Comparison of ENCODE assay signal across 1 cellular context in the genomic region with DNA sequence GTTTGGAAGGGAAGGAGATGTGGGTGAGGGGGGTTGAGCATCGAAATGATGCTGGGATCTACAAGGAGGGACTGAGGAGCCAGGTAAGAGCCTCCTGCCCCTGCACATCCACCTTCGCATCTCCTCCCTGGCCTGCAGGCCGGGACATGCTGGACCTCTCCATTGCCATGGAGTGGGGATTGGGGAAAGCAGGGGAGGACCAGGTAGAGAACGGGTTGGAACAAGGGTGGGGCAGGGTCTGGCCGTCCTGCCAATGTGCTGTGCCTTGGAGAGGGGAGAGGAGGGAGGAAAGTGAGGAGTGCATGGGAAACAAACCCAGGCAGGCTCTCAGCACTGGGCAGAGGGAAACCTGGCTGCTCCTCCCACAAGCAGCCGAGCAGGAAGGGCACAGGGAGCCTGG.
A peak's percentile ranks its signal among the peaks of the same experiment; 100 is the strongest.
TF ChIP-seq lines count a peak whose summit lies in the region.

No MANE protein-coding gene starts in this region.

TF ChIP-seq in K562, 482 proteins besides CTCF, POLR2A, EP300 and RAD21:
- TF ChIP-seq, protein P1, sequence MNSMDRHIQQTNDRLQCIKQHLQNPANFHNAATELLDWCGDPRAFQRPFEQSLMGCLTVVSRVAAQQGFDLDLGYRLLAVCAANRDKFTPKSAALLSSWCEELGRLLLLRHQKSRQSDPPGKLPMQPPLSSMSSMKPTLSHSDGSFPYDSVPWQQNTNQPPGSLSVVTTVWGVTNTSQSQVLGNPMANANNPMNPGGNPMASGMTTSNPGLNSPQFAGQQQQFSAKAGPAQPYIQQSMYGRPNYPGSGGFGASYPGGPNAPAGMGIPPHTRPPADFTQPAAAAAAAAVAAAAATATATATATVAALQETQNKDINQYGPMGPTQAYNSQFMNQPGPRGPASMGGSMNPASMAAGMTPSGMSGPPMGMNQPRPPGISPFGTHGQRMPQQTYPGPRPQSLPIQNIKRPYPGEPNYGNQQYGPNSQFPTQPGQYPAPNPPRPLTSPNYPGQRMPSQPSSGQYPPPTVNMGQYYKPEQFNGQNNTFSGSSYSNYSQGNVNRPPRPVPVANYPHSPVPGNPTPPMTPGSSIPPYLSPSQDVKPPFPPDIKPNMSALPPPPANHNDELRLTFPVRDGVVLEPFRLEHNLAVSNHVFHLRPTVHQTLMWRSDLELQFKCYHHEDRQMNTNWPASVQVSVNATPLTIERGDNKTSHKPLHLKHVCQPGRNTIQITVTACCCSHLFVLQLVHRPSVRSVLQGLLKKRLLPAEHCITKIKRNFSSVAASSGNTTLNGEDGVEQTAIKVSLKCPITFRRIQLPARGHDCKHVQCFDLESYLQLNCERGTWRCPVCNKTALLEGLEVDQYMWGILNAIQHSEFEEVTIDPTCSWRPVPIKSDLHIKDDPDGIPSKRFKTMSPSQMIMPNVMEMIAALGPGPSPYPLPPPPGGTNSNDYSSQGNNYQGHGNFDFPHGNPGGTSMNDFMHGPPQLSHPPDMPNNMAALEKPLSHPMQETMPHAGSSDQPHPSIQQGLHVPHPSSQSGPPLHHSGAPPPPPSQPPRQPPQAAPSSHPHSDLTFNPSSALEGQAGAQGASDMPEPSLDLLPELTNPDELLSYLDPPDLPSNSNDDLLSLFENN (IDR thresholded peaks at IDR 0.05; ENCODE audit: low read depth in 2 of 2, low read length in 2 of 2), result no peak
- TF ChIP-seq POLR2B (IDR thresholded peaks at IDR 0.05; ENCODE audit: low read depth, partially characterized antibody) (peak; percentile 29), E2F3 (CRISPR knock-in tag; IDR thresholded peaks at IDR 0.05) (no peak), YBX1 (IDR thresholded peaks at IDR 0.05) (no peak), HEY1 (CRISPR knock-in tag; IDR thresholded peaks at IDR 0.05; ENCODE audit: borderline replicate concordance) (no peak), NBN (IDR thresholded peaks at IDR 0.05; ENCODE audit: low read depth) (no peak)
TF ChIP-seq in K562: peak in this region for 1.
